Comparison of ENCODE assay signal across 20 cellular contexts in genomic region chr2:8641516-8641915, GRCh38. TPM values are rescaled to one million over a fixed set of nuclear protein-coding genes. Genes with fewer than 3 reads are reported as not detected.
DNase-seq lines count a peak whose midpoint lies in the region; ATAC-seq and TF ChIP-seq lines count a peak whose summit lies in the region.
"Had no signal": no experiment of that assay in that cellular context is flagged by ENCODE, and none has a peak within 500 bp of the region (broad histone marks: within the 10 kb centered on the region; RNA-seq: fewer than 3 reads in every experiment).

No MANE protein-coding gene starts in this region.

- H3K27ac ChIP-seq in H9 (ENCODE audit: insufficient read length, low read depth, low read length): no peak overlapping the region
- peak overlapping the region; percentile 10 for H3K27ac ChIP-seq in cingulate gyrus (ENCODE audit: low read depth, low read length)
- H3K27ac ChIP-seq in uterus: no peak overlapping the region
- H3K27ac ChIP-seq in upper lobe of right lung: no peak overlapping the region
- H3K27ac ChIP-seq: C4-2B, SK-N-MC had no signal

- no peak overlapping the region for H3K14ac ChIP-seq in H9 (ENCODE audit: insufficient read depth, low read length)

- H4K20me1 ChIP-seq in H9 (ENCODE audit: control insufficient read depth, insufficient read depth, insufficient read length): no peaks in the 10 kb centered on the region

- H3K27me3 ChIP-seq in H9 (ENCODE audit: insufficient read depth, low read length): no peaks in the 10 kb centered on the region; the same call in 1 of the 2 replicates
- H3K27me3 ChIP-seq in uterus: no peaks in the 10 kb centered on the region
- H3K27me3 ChIP-seq in upper lobe of right lung: no peaks in the 10 kb centered on the region

- DNase-seq in H9 (no peak), mesothelial cell of epicardium (ENCODE audit: low spot score in 2 of 2, unreplicated experiment in 2 of 2) (no peak), posterior vena cava (ENCODE audit: low spot score) (peak; percentile 29), uterus (no peak), upper lobe of right lung (no peak)
- DNase-seq: AML-193, DMS79 treated with DMSO at 0.1 percent for 48 hours, NCI-H1417 treated with DMSO at 0.1 percent for 48 hours, NCI-H187 treated with DMSO at 0.1 percent for 48 hours, NCI-H226, NCI-H524, NCI-H82, OCI-M1, Right ventricle myocardium superior had no signal

- H3K4me3 Mint-ChIP-seq in H9 (peak overlapping the region; percentile 4 to 48; a peak in 3 of 5 replicates), mesothelial cell of epicardium (no peak overlapping the region)

- H3K4me1 Mint-ChIP-seq in H9 (peaks cover 65 to 78% of the 10 kb centered on the region in 2 experiments), mesothelial cell of epicardium (peaks cover 51% of the 10 kb centered on the region)

- no peak overlapping the region for H3K4me3 ChIP-seq in uterus
- no peak overlapping the region for H3K4me3 ChIP-seq in upper lobe of right lung
- H3K4me3 ChIP-seq: SK-N-MC had no signal

- no peak overlapping the region for H3K4me2 ChIP-seq in H9 (ENCODE audit: insufficient read depth, insufficient read length, low read length)

- no peak overlapping the region for H3K23ac ChIP-seq in H9 (ENCODE audit: insufficient read length, low read depth, low read length)

- H2BK15ac ChIP-seq in H9 (ENCODE audit: low read depth, low read length): no peak overlapping the region

- H2BK5ac ChIP-seq in H9 (ENCODE audit: insufficient read length, low read length): no peak overlapping the region

- H2AFZ ChIP-seq in H9 (ENCODE audit: low read length): no peak overlapping the region

- H3K9me3 Mint-ChIP-seq in H9 (peaks cover 2 to 7% of the 10 kb centered on the region in 2 experiments), mesothelial cell of epicardium (no peaks in the 10 kb centered on the region)

- H3K23me2 ChIP-seq in H9 (ENCODE audit: insufficient read length, low read depth, low read length, poor library complexity, severe bottlenecking): peaks cover 4% of the 10 kb centered on the region

- intact Hi-C loops in posterior vena cava (cut with DNase I): no loop called here
- intact Hi-C loops in uterus (cut with DNase I; ENCODE audit: low total_unique reads): no loop called here
- intact Hi-C loops in upper lobe of right lung (cut with DNase I): no loop called here

- no peaks in the 10 kb centered on the region for H3K79me1 ChIP-seq in H9 (ENCODE audit: insufficient read depth, low read depth, low read length, poor library complexity, severe bottlenecking)

- H2BK12ac ChIP-seq in H9 (ENCODE audit: insufficient read length, low read depth, low read length): no peak overlapping the region

- H3K4ac ChIP-seq in H9 (ENCODE audit: low read depth, low read length): no peak overlapping the region

- no peak overlapping the region for H4K8ac ChIP-seq in H9 (replicated peaks; ENCODE audit: insufficient read length, low read depth, low read length)

- H3K79me2 ChIP-seq in H9 (ENCODE audit: insufficient read depth, low read length): no peaks in the 10 kb centered on the region

- no peak overlapping the region for H3K18ac ChIP-seq in H9 (ENCODE audit: insufficient read length, low read depth, low read length)

- no peak overlapping the region for H2AK5ac ChIP-seq in H9 (ENCODE audit: insufficient read length, low read length)

- ATAC-seq in HG02571 (IDR thresholded peaks at IDR 0.05; ENCODE audit: unreplicated experiment) (no peak), GM19395 (IDR thresholded peaks at IDR 0.05; ENCODE audit: unreplicated experiment) (no peak), upper lobe of right lung (no peak)
- ATAC-seq: HCT116 had no signal

- peaks cover 13% of the 10 kb centered on the region for H3K27me3 Mint-ChIP-seq in H9 (ENCODE audit: low read depth)
- no peaks in the 10 kb centered on the region for H3K27me3 Mint-ChIP-seq in mesothelial cell of epicardium (ENCODE audit: low read depth)

- no peak overlapping the region for H2BK120ac ChIP-seq in H9 (ENCODE audit: low read depth, low read length, poor library complexity, severe bottlenecking)

- TF ChIP-seq POLR2A in uterus (IDR thresholded peaks at IDR 0.05): no peak

- no peak overlapping the region for H3K56ac ChIP-seq in H9 (ENCODE audit: insufficient read length, low read depth, low read length)

- peaks cover 0 to 8% (median 0%) of the 10 kb centered on the region in 3 experiments; a peak in 4 of 7 replicates for H3K36me3 Mint-ChIP-seq in H9 (ENCODE audit: insufficient read depth in 1 of 3, low read depth in 3 of 3)
- no peaks in the 10 kb centered on the region for H3K36me3 Mint-ChIP-seq in mesothelial cell of epicardium

- H3K36me3 ChIP-seq in uterus (no peaks in the 10 kb centered on the region), upper lobe of right lung (no peaks in the 10 kb centered on the region)

- no CpG with 5 or more reads among the region's 14 CpGs for WGBS in H9 (ENCODE audit: extremely low coverage, insufficient read length, low lambda C conversion rate)

- H3K27ac Mint-ChIP-seq in H9: peak overlapping the region; percentile 82 to 95 (median 91); a peak in 5 of 7 replicates
- H3K27ac Mint-ChIP-seq in mesothelial cell of epicardium: peak overlapping the region; percentile 85

- no peak overlapping the region for H2BK20ac ChIP-seq in H9 (ENCODE audit: low read depth, low read length, poor library complexity, severe bottlenecking)

- no peak overlapping the region for H4K5ac ChIP-seq in H9 (ENCODE audit: insufficient read length, low read depth, low read length)

- TF ChIP-seq CTCF in H9 (conservative IDR thresholded peaks at IDR 0.05) (no peak), mesothelial cell of epicardium (IDR thresholded peaks at IDR 0.05; ENCODE audit: unreplicated experiment) (no peak), uterus (IDR thresholded peaks at IDR 0.05) (no peak), upper lobe of right lung (IDR thresholded peaks at IDR 0.05) (no peak)

- no peak overlapping the region for H4K91ac ChIP-seq in H9 (ENCODE audit: insufficient read length, low read depth, low read length)

- no peak overlapping the region for H3K9ac ChIP-seq in H9 (ENCODE audit: extremely low read depth, insufficient read length, low read length)

- H3K4me1 ChIP-seq in H9 (ENCODE audit: insufficient read depth, low read length): peaks cover 17% of the 10 kb centered on the region
- peaks cover 0 to 5% of the 10 kb centered on the region in 2 donors for H3K4me1 ChIP-seq in uterus
- H3K4me1 ChIP-seq in upper lobe of right lung: peaks cover 9% of the 10 kb centered on the region

- H3K9me3 ChIP-seq in H9 (ENCODE audit: control insufficient read depth, low read depth, low read length) (no peaks in the 10 kb centered on the region), uterus (no peaks in the 10 kb centered on the region), upper lobe of right lung (no peaks in the 10 kb centered on the region)

- H3T11ph ChIP-seq in H9 (ENCODE audit: low read length): no peak overlapping the region

RNA-seq across cellular contexts. Expression of gene ID2, which starts 40.3 kb away (rescaled TPM):
- 48.0 and 48.6 TPM in 2 replicates for total RNA-seq in H9 (2021)
- total RNA-seq in mesothelial cell of epicardium: 231 to 240 TPM (median 239 TPM) in 3 replicates
- 100 to 1,000 TPM in 1 of 2 donors, 10 to 100 TPM in 1; 82.2 to 135 TPM for total RNA-seq in posterior vena cava
- total RNA-seq in uterus: 100 to 1,000 TPM in 2 of 4 donors, 10 to 100 TPM in 2; 36.9 to 341 (median 176) TPM
- 99.5 TPM for total RNA-seq in upper lobe of right lung
